Comparison of ENCODE assay signal across 17 cellular contexts in the genomic region with DNA sequence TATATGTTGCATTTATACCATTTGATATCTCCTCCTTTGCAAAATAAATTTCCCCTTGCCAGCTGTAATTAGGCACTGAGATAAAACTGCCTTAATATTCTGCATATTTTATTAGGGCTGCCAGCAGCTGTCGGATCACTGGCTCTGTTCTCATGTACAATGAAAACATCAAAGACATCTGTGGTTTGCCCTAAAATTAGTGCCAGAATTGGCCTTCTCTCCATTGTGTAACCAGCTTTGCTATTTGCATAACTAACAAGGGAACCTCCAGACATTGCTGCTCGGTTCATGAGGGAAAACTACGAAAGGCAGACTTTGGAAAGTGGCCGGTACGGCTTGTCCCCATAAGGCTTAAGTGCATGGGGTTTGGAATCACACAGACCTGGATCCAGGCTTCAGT. TPM values are rescaled to one million over a fixed set of nuclear protein-coding genes. Genes with fewer than 3 reads are reported as not detected.
DNase-seq lines count a peak whose midpoint lies in the region; ATAC-seq and TF ChIP-seq lines count a peak whose summit lies in the region.
"Had no signal": no experiment of that assay in that cellular context is flagged by ENCODE, and none has a peak within 500 bp of the region (broad histone marks: within the 10 kb centered on the region; RNA-seq: fewer than 3 reads in every experiment).

No MANE protein-coding gene starts in this region.

- H3K36me3 ChIP-seq in body of pancreas (replicated peaks in 1 of 2; ENCODE audit: insufficient read depth in 1 of 2, low read depth in 2 of 2): no peaks in the 10 kb centered on the region
- no peaks in the 10 kb centered on the region for H3K36me3 ChIP-seq in osteoblast (ENCODE audit: insufficient read depth, low read length)
- H3K36me3 ChIP-seq: brain microvascular endothelial cell, Peyer's patch had no signal

- DNase-seq in NCI-H69 (lab: John Stamatoyannopoulos, UW) (peak; percentile 89), body of pancreas (peak in 3 of 4 donors; percentile 28 to 35 (median 32)), osteoblast (ENCODE audit: insufficient read length, low spot score, missing footprints) (peak; percentile 35), amniotic stem cell (lab: John Stamatoyannopoulos, UW) (no peak), dermis blood vessel endothelial cell (no peak)
- DNase-seq in stimulated activated CD8-positive, alpha-beta memory T cell treated with anti-CD3 and anti-CD28 coated beads, Interleukin-4, amount 100 ng/mL, for 48 hours: no peak
- DNase-seq: activated CD4-positive, alpha-beta T cell treated with anti-CD3 and anti-CD28 coated beads for 48 hours; brain microvascular endothelial cell; effector memory CD4-positive, alpha-beta T cell; H7; NCI-H2107; Peyer's patch; stimulated activated CD4-positive, alpha-beta T cell treated with anti-CD3 and anti-CD28 coated beads, Interleukin-4, amount 100 ng/mL, for 24 hours; stimulated activated naive CD4-positive, alpha-beta T cell had no signal

- H3K27ac ChIP-seq in body of pancreas: peak overlapping the region in 3 of 4 donors; percentile 22 to 52 (median 42)
- H3K27ac ChIP-seq in osteoblast (ENCODE audit: low read depth, low read length): no peak overlapping the region
- H3K27ac ChIP-seq: brain microvascular endothelial cell, HL-60, Peyer's patch had no signal

- H3K9me3 ChIP-seq in body of pancreas (no peaks in the 10 kb centered on the region), osteoblast (ENCODE audit: low read depth, low read length) (no peaks in the 10 kb centered on the region)
- H3K9me3 ChIP-seq: Peyer's patch had no signal

- H2AFZ ChIP-seq in osteoblast (ENCODE audit: low read length): no peak overlapping the region

- no peak for TF ChIP-seq POLR2A in body of pancreas (IDR thresholded peaks at IDR 0.05)

- peak; percentile 30 for ATAC-seq in GM19351 (IDR thresholded peaks at IDR 0.05; ENCODE audit: unreplicated experiment)
- peak; percentile 37 for ATAC-seq in body of pancreas
- ATAC-seq in HG03159 (IDR thresholded peaks at IDR 0.05; ENCODE audit: unreplicated experiment): no peak

- H4K20me1 ChIP-seq in osteoblast (ENCODE audit: insufficient read depth, low read length): no peaks in the 10 kb centered on the region

- H3K4me3 ChIP-seq in body of pancreas (no peak overlapping the region), osteoblast (ENCODE audit: insufficient read depth, low read length) (no peak overlapping the region)
- H3K4me3 ChIP-seq: Peyer's patch had no signal

- intact Hi-C loops in body of pancreas (cut with DNase I): no loop called here

- no peak overlapping the region for H3K4me2 ChIP-seq in osteoblast (ENCODE audit: insufficient read depth, low read length)

- no peaks in the 10 kb centered on the region for H3K27me3 ChIP-seq in body of pancreas
- H3K27me3 ChIP-seq in osteoblast (ENCODE audit: insufficient read depth, low read length): no peaks in the 10 kb centered on the region
- H3K27me3 ChIP-seq: brain microvascular endothelial cell, Peyer's patch had no signal

- 20 to 50% methylated on average over 5 of the region's 5 CpGs for WGBS in body of pancreas, 2 donors

- H3K4me1 ChIP-seq in body of pancreas (peaks cover 29% of the 10 kb centered on the region), osteoblast (ENCODE audit: insufficient read depth, low read length) (no peaks in the 10 kb centered on the region)
- H3K4me1 ChIP-seq: Peyer's patch had no signal

- TF ChIP-seq CTCF in body of pancreas (IDR thresholded peaks at IDR 0.05) (no peak), osteoblast (IDR thresholded peaks at IDR 0.05; ENCODE audit: extremely low read depth, low read depth, low read length) (no peak)

- H3K79me2 ChIP-seq in osteoblast (ENCODE audit: insufficient read depth, low read length): no peaks in the 10 kb centered on the region

RNA-seq across cellular contexts. Expression of a gene that starts 45.5 kb away (rescaled TPM):
- total RNA-seq in body of pancreas: 10 to 100 TPM; 16.2 to 19.7 TPM
- total RNA-seq in osteoblast: 52.8 and 57.8 TPM in 2 replicates
- 105 and 158 TPM in 2 replicates for total RNA-seq in dermis blood vessel endothelial cell

Comparison
In these comparisons a context has a peak if more than half of its experiments do, and no peak if none do; other contexts are left out.
1. DNase-seq: peak in NCI-H69 (single experiment), body of pancreas (3 of 4) and osteoblast (single experiment); none in amniotic stem cell (single experiment), dermis blood vessel endothelial cell (single experiment) and stimulated activated CD8-positive, alpha-beta memory T cell treated with anti-CD3 and anti-CD28 coated beads, Interleukin-4, amount 100 ng/mL, for 48 hours (single experiment).